Comparison of ENCODE assay signal across 13 cellular contexts in genomic region chr1:47415728-47416318, GRCh38. TPM values are rescaled to one million over a fixed set of nuclear protein-coding genes. Genes with fewer than 3 reads are reported as not detected.
A peak's percentile ranks its signal among the peaks of the same experiment; 100 is the strongest.
DNase-seq lines count a peak whose midpoint lies in the region; ATAC-seq and TF ChIP-seq lines count a peak whose summit lies in the region.
"Had no signal": no experiment of that assay in that cellular context is flagged by ENCODE, and none has a peak within 500 bp of the region (broad histone marks: within the 10 kb centered on the region; RNA-seq: fewer than 3 reads in every experiment).

TSS of gene FOXE3 (plus strand) at chr1:47416285. CDS start at chr1:47416316, 31 bp downstream.

- CTCF ChIA-PET in AG04450 (lab: Charles Lee), result interaction anchor here (0.6 to 1.7 kb wide), 2 partner anchors 16 to 27 kb away, joined by 4 to 10 read pairs; no protein-coding TSS in a partner anchor
- CTCF ChIA-PET in naive thymus-derived CD4-positive, alpha-beta T cell (lab: Charles Lee), result no interaction called here

- TF ChIP-seq CTCF in AG04450 (IDR thresholded peaks at IDR 0.05; ENCODE audit: low read depth, low read length), result no peak

- H3K9me3 Mint-ChIP-seq in dendritic cell treated with granulocyte-macrophage colony-stimulating factor and Interleukin-4, amounts not matched to agents 40 ng/mL and 50 ng/mL, for 4 days, result no peaks in the 10 kb centered on the region
- H3K9me3 Mint-ChIP-seq in naive thymus-derived CD4-positive, alpha-beta T cell, result peaks cover 0 to 1% (median 0%) of the 10 kb centered on the region in 11 donors

- POLR2A ChIA-PET in AG04450 (lab: Yijun Ruan, JAX), result no interaction called here
- POLR2A ChIA-PET in naive thymus-derived CD4-positive, alpha-beta T cell (lab: Charles Lee), result no interaction called here

- intact Hi-C loops in dendritic cell treated with granulocyte-macrophage colony-stimulating factor and Interleukin-4, amounts not matched to agents 40 ng/mL and 50 ng/mL, for 4 days (cut with micrococcal nuclease), result no loop called here
- intact Hi-C loops in naive thymus-derived CD4-positive, alpha-beta T cell (cut with micrococcal nuclease), result no loop called here

- peaks cover 50% of the 10 kb centered on the region for H3K4me1 Mint-ChIP-seq in dendritic cell treated with granulocyte-macrophage colony-stimulating factor and Interleukin-4, amounts not matched to agents 40 ng/mL and 50 ng/mL, for 4 days (ENCODE audit: low read depth)
- H3K4me1 Mint-ChIP-seq in naive thymus-derived CD4-positive, alpha-beta T cell, result peaks cover 0 to 13% (median 6%) of the 10 kb centered on the region in 7 donors

- in situ Hi-C loops in HAP-1 (cut with MboI; ENCODE audit: low sequenced_read_pairs), result no loop called here

- ATAC-seq in naive thymus-derived CD4-positive, alpha-beta T cell, result no peak

- no peaks in the 10 kb centered on the region for H3K4me1 ChIP-seq in HAP-1
- no peaks in the 10 kb centered on the region for H3K4me1 ChIP-seq in naive thymus-derived CD4-positive, alpha-beta T cell (ENCODE audit: control insufficient read depth in 2 of 2, insufficient read depth in 2 of 2, low read length in 2 of 2)

- no peak within 1 kb of the TSS for H3K27ac ChIP-seq in AG04450 (ENCODE audit: low read depth, low read length)
- H3K27ac ChIP-seq in naive thymus-derived CD4-positive, alpha-beta T cell (ENCODE audit: low read depth, low read length), result no peak within 1 kb of the TSS
- H3K27ac ChIP-seq: epithelial cell of prostate, HL-60 had no signal

- H3K27me3 Mint-ChIP-seq in dendritic cell treated with granulocyte-macrophage colony-stimulating factor and Interleukin-4, amounts not matched to agents 40 ng/mL and 50 ng/mL, for 4 days, result peaks cover 68% of the 10 kb centered on the region
- H3K27me3 Mint-ChIP-seq in naive thymus-derived CD4-positive, alpha-beta T cell, result peaks cover 44 to 66% (median 48%) of the 10 kb centered on the region in 5 donors

- H3K27me3 ChIP-seq in AG04450 (ENCODE audit: control insufficient read depth, insufficient read depth, low read length), result peaks cover 43% of the 10 kb centered on the region
- 0 out of 2 replicates have a peak, but pooled peaks cover 2% of the 10 kb centered on the region for H3K27me3 ChIP-seq in HAP-1 (ENCODE audit: low read depth)
- no peaks in the 10 kb centered on the region for H3K27me3 ChIP-seq in naive thymus-derived CD4-positive, alpha-beta T cell (ENCODE audit: control insufficient read depth in 2 of 2, insufficient read depth in 2 of 2, low read length in 2 of 2)

- no peaks in the 10 kb centered on the region for H3K36me3 ChIP-seq in HAP-1 (replicated peaks)
- no peaks in the 10 kb centered on the region for H3K36me3 ChIP-seq in naive thymus-derived CD4-positive, alpha-beta T cell (ENCODE audit: control insufficient read depth in 2 of 3, insufficient read depth in 3 of 3, low read length in 3 of 3)

- H3K4me3 ChIP-seq in AG04450 (ENCODE audit: low read depth, low read length), result peak within 1 kb of the TSS; percentile 45
- peak within 1 kb of the TSS; percentile 11; the same call in 1 of the 2 replicates for H3K4me3 ChIP-seq in HAP-1
- no peak within 1 kb of the TSS for H3K4me3 ChIP-seq in naive thymus-derived CD4-positive, alpha-beta T cell (ENCODE audit: low read length)

- peak within 1 kb of the TSS; percentile 73 for H3K4me3 Mint-ChIP-seq in dendritic cell treated with granulocyte-macrophage colony-stimulating factor and Interleukin-4, amounts not matched to agents 40 ng/mL and 50 ng/mL, for 4 days
- peak within 1 kb of the TSS; percentile 2 to 74 (median 48) for H3K4me3 Mint-ChIP-seq in naive thymus-derived CD4-positive, alpha-beta T cell

- H3K36me3 Mint-ChIP-seq in dendritic cell treated with granulocyte-macrophage colony-stimulating factor and Interleukin-4, amounts not matched to agents 40 ng/mL and 50 ng/mL, for 4 days (ENCODE audit: low read depth), result no peaks in the 10 kb centered on the region
- H3K36me3 Mint-ChIP-seq in naive thymus-derived CD4-positive, alpha-beta T cell, result no peaks in the 10 kb centered on the region

- DNase-seq in AG04450 (ENCODE audit: low read depth, low spot score) (no peak), HAP-1 (ENCODE audit: low spot score in 2 of 2) (no peak), NCI-H82 treated with DMSO at 0.1 percent for 48 hours (lab: John Stamatoyannopoulos, UW; ENCODE audit: unreplicated experiment) (no peak), UCSD-AML1 (lab: John Stamatoyannopoulos, UW; ENCODE audit: unreplicated experiment) (no peak), NCI-H2196 (lab: John Stamatoyannopoulos, UW; ENCODE audit: unreplicated experiment) (no peak)
- DNase-seq in naive thymus-derived CD4-positive, alpha-beta T cell, result no peak
- DNase-seq in activated CD8-positive, alpha-beta memory T cell treated with anti-CD3 and anti-CD28 coated beads, Interleukin-2, amount 50 U/mL, for 48 hours, result no peak
- DNase-seq: SIG-M5; stimulated activated CD4-positive, alpha-beta T cell treated with anti-CD3 and anti-CD28 coated beads, Interleukin-2, amount 100 ng/mL, for 48 hours had no signal

- H3K27ac Mint-ChIP-seq in dendritic cell treated with granulocyte-macrophage colony-stimulating factor and Interleukin-4, amounts not matched to agents 40 ng/mL and 50 ng/mL, for 4 days, result peak within 1 kb of the TSS; percentile 62
- H3K27ac Mint-ChIP-seq in naive thymus-derived CD4-positive, alpha-beta T cell, result no peak within 1 kb of the TSS

- H3K9me3 ChIP-seq in AG04450 (ENCODE audit: control insufficient read depth, insufficient read depth, low read length), result no peaks in the 10 kb centered on the region
- no peaks in the 10 kb centered on the region for H3K9me3 ChIP-seq in HAP-1
- no peaks in the 10 kb centered on the region for H3K9me3 ChIP-seq in naive thymus-derived CD4-positive, alpha-beta T cell (ENCODE audit: control insufficient read depth in 2 of 3, low read length in 3 of 3)

RNA-seq across cellular contexts. Expression of gene FOXE3, which starts in this region (rescaled TPM):
- polyA plus RNA-seq in AG04450 (2011; rRNA removed), result not detected in 2 replicates
- not detected in 2 replicates for polyA minus RNA-seq in AG04450 (2011; rRNA and poly(A)+ RNA removed)
- not detected for total RNA-seq in naive thymus-derived CD4-positive, alpha-beta T cell
- not detected for polyA plus RNA-seq in naive thymus-derived CD4-positive, alpha-beta T cell
- total RNA-seq: mononuclear cell had no signal
